19 cellular contexts compared by ENCODE assay signal in genomic region chr5:2550479-2550878, GRCh38.
"Had no signal": no experiment of that assay in that cellular context is flagged by ENCODE, and none has a peak within 500 bp of the region (broad histone marks: within the 10 kb centered on the region; RNA-seq: fewer than 3 reads in every experiment).

No MANE protein-coding gene starts in this region.

- H3K27ac ChIP-seq: esophagus muscularis mucosa, gastrocnemius medialis, right atrium auricular region, upper lobe of right lung had no signal

- FAIRE-seq: astrocyte, colon had no signal

- ATAC-seq: activated T-helper 17 cell treated with anti-CD3 and anti-CD28 coated beads, Interleukin-2, amount 50 U/mL, for 72 hours; gastrocnemius medialis; left ventricle myocardium superior; natural killer cell; upper lobe of right lung; WTC11 had no signal

- H3K4me3 ChIP-seq: esophagus muscularis mucosa, gastrocnemius medialis, right atrium auricular region, upper lobe of right lung had no signal

- H3K9me3 ChIP-seq: gastrocnemius medialis had no signal

- DNase-seq: activated naive CD8-positive, alpha-beta T cell treated with anti-CD3 and anti-CD28 coated beads for 36 hours; activated T-cell treated with anti-CD3 and anti-CD28 coated beads, Interleukin-2, amount 50 U/mL, for 1 hour; effector memory CD4-positive, alpha-beta T cell; gastrocnemius medialis; hippocampal formation; left ventricle myocardium superior; mammary epithelial cell; midbrain; natural killer cell; stimulated activated CD4-positive, alpha-beta T cell treated with anti-CD3 and anti-CD28 coated beads, Interleukin-4, amount 100 ng/mL, for 24 hours; stimulated activated naive CD4-positive, alpha-beta T cell treated with Interleukin-2 at 50 U/mL for 16 hours; T-helper 9 cell; upper lobe of right lung had no signal

- H3K36me3 ChIP-seq: esophagus muscularis mucosa, gastrocnemius medialis, right atrium auricular region, upper lobe of right lung had no signal

- H3K4me1 ChIP-seq: gastrocnemius medialis, right atrium auricular region, upper lobe of right lung had no signal
